1 cellular context compared by ENCODE assay signal in genomic region chr16:85302848-85303353, GRCh38.
TF ChIP-seq lines count a peak whose summit lies in the region.

No MANE protein-coding gene starts in this region.

TF ChIP-seq in WTC11, 78 proteins besides CTCF, POLR2A, EP300 and RAD21 (continued from another document):
- TF ChIP-seq ARID4B (CRISPR knock-in tag; IDR thresholded peaks at IDR 0.05; ENCODE audit: borderline replicate concordance) = no peak
